15 cellular contexts compared by ENCODE assay signal in the genomic region with DNA sequence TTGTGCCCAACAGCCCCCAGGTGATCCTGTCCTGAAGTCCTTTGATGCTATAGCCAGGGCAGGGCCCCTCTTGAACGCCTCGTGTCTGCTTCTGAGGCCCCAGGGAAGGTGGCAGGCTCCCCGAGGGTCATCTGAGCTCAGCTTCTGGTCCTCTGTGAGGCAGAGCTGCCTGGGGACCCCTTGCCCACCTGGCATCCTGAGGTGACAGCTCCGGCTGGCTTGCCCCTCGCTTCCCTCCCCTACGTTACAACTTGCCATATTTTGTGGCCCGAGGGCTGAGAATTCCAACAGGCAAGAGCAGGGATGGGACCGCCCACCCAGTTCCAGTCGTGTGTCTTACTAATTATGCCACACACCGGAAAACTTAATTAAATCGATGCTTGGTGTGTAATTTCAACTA.
A peak's percentile ranks its signal among the peaks of the same experiment; 100 is the strongest.
DNase-seq lines count a peak whose midpoint lies in the region; ATAC-seq, FAIRE-seq and TF ChIP-seq lines count a peak whose summit lies in the region.
"Had no signal": no experiment of that assay in that cellular context is flagged by ENCODE, and none has a peak within 500 bp of the region (broad histone marks: within the 10 kb centered on the region; RNA-seq: fewer than 3 reads in every experiment).

No MANE protein-coding gene starts in this region.

- intact Hi-C loops in left cardiac atrium (cut with DNase I) (no loop called here), uterus (cut with DNase I; ENCODE audit: low total_unique reads) (no loop called here)

- H3K9me3 ChIP-seq in right atrium auricular region (no peaks in the 10 kb centered on the region), uterus (no peaks in the 10 kb centered on the region)

- ATAC-seq in left cardiac atrium = no peak

- H3K36me3 Mint-ChIP-seq in nephron (ENCODE audit: low read depth) = no peaks in the 10 kb centered on the region

- H3K27ac ChIP-seq in right atrium auricular region (no peak overlapping the region), uterus (no peak overlapping the region)
- H3K27ac ChIP-seq: C4-2B had no signal

- H3K36me3 ChIP-seq in right atrium auricular region (no peaks in the 10 kb centered on the region), bronchial epithelial cell (ENCODE audit: control insufficient read depth, insufficient read depth, low read length) (no peaks in the 10 kb centered on the region), uterus (no peaks in the 10 kb centered on the region)

- H3K27me3 ChIP-seq in right atrium auricular region (no peaks in the 10 kb centered on the region), bronchial epithelial cell (ENCODE audit: control insufficient read depth, insufficient read depth, low read length) (peaks cover 1% of the 10 kb centered on the region), uterus (no peaks in the 10 kb centered on the region)

- H3K4me3 Mint-ChIP-seq in nephron = no peak overlapping the region

- H3K4me1 ChIP-seq in right atrium auricular region = peaks cover 0 to 21% of the 10 kb centered on the region in 2 donors
- peaks cover 0 to 22% of the 10 kb centered on the region in 2 donors for H3K4me1 ChIP-seq in uterus

- peak overlapping the region in 2 of 3 experiments; percentile 72 to 83 for H3K27ac Mint-ChIP-seq in nephron

- DNase-seq in left cardiac atrium = peak; percentile 12
- DNase-seq in right atrium auricular region (ENCODE audit: low spot score) = no peak
- no peak for DNase-seq in bronchial epithelial cell (ENCODE audit: low read depth)
- DNase-seq in uterus = peak; percentile 13 to 14
- DNase-seq in stimulated activated CD4-positive, alpha-beta T cell treated with anti-CD3 and anti-CD28 coated beads, Interleukin-2, amount 100 ng/mL, for 48 hours = no peak
- DNase-seq in HPDE6-E6E7 (ENCODE audit: extremely low spot score) = no peak
- no peak for DNase-seq in GM03348 (ENCODE audit: low spot score)
- DNase-seq: KG1, NCI-H1436 treated with DMSO at 0.1 percent for 48 hours, NCI-H2081, NCI-H510A treated with DMSO at 0.1 percent for 48 hours had no signal

- TF ChIP-seq POLR2A in uterus (IDR thresholded peaks at IDR 0.05) = no peak

- no peak overlapping the region for H3K4me3 ChIP-seq in right atrium auricular region
- H3K4me3 ChIP-seq in bronchial epithelial cell (ENCODE audit: low read depth, low read length) = no peak overlapping the region
- no peak overlapping the region for H3K4me3 ChIP-seq in uterus

- TF ChIP-seq CTCF in right atrium auricular region (IDR thresholded peaks at IDR 0.05) = no peak
- TF ChIP-seq CTCF in bronchial epithelial cell (IDR thresholded peaks at IDR 0.05; ENCODE audit: insufficient read depth, low read length, severe bottlenecking) = no peak
- no peak for TF ChIP-seq CTCF in nephron (IDR thresholded peaks at IDR 0.05; ENCODE audit: unreplicated experiment in 3 of 3)
- TF ChIP-seq CTCF in uterus (IDR thresholded peaks at IDR 0.05) = no peak

- no peaks in the 10 kb centered on the region for H3K9me3 Mint-ChIP-seq in nephron

- FAIRE-seq in bronchial epithelial cell (lab: Jason Lieb, UNC) = peak; percentile 23
- FAIRE-seq: A204.1, H1 had no signal

- no peaks in the 10 kb centered on the region for H3K27me3 Mint-ChIP-seq in nephron (ENCODE audit: low read depth)

- peaks cover 26% of the 10 kb centered on the region for H3K4me1 Mint-ChIP-seq in nephron

Comparison
In these comparisons a context has a peak if more than half of its experiments do, and no peak if none do; other contexts are left out.
1. DNase-seq: peak in left cardiac atrium (single experiment) and uterus (2 of 2); none in right atrium auricular region (single experiment), bronchial epithelial cell (single experiment), stimulated activated CD4-positive, alpha-beta T cell treated with anti-CD3 and anti-CD28 coated beads, Interleukin-2, amount 100 ng/mL, for 48 hours (0 of 2), HPDE6-E6E7 (single experiment) and GM03348 (single experiment).